ENCODE assay signal across 19 cellular contexts in the genomic region with DNA sequence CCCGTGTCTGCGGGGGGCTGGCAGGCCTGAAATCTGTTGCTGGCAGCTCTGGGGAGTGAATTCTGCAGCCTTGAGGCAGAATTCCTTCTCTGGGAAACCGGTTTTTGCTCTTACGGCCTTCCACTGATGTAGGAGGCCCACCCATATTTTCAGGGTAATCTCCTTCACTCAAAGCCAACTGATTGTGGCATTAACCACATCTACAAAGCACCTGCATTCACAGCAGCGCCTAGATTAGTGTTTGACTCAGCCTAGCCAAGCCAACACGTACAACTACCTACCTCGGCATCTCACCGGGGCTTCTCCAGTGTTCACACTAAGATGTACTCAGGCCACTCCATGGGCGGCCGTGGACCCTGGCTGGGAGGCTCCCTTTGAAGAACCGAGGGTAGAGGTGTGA. TPM values are rescaled to one million over a fixed set of nuclear protein-coding genes. Genes with fewer than 3 reads are reported as not detected.
DNase-seq lines count a peak whose midpoint lies in the region; ATAC-seq and TF ChIP-seq lines count a peak whose summit lies in the region.
"Had no signal": no experiment of that assay in that cellular context is flagged by ENCODE, and none has a peak within 500 bp of the region (broad histone marks: within the 10 kb centered on the region; RNA-seq: fewer than 3 reads in every experiment).

No MANE protein-coding gene starts in this region.

- H2AFZ ChIP-seq in DND-41 (ENCODE audit: low read depth, low read length): no peak overlapping the region
- H2AFZ ChIP-seq: GM23338 had no signal

- CTCF ChIA-PET in HEK293 (lab: Yijun Ruan, JAX): interaction anchor here (1.7 kb wide), 1 partner anchor 29 kb away, joined by 4 read pairs; no protein-coding TSS in a partner anchor

- POLR2A ChIA-PET in HEK293 (lab: Yijun Ruan, JAX): interaction anchor here (0.7 to 1.2 kb wide), 3 partner anchors 9 to 412 kb away, joined by 3 read pairs; no protein-coding TSS in a partner anchor

- peak overlapping the region; percentile 60 for H3K27ac Mint-ChIP-seq in T-helper 17 cell
- H3K27ac Mint-ChIP-seq: CD8-positive, alpha-beta memory T cell; GM23338 had no signal

- TF ChIP-seq EP300 in gastroesophageal sphincter (IDR thresholded peaks at IDR 0.05): no peak

- ATAC-seq in DND-41 (ENCODE audit: insufficient read depth, low read depth) (peak; percentile 53), T-helper 17 cell (no peak), HG03520 (IDR thresholded peaks at IDR 0.05; ENCODE audit: unreplicated experiment) (no peak), GM21528 (IDR thresholded peaks at IDR 0.05; ENCODE audit: low FRiP score, unreplicated experiment) (no peak), gastroesophageal sphincter (no peak)
- ATAC-seq: GM23338, HCT116 had no signal

- H3K4me3 Mint-ChIP-seq in T-helper 17 cell: no peak overlapping the region
- H3K4me3 Mint-ChIP-seq: CD4-positive, CD25-positive, alpha-beta regulatory T cell; CD8-positive, alpha-beta memory T cell; GM23338 had no signal

- no peak overlapping the region for H3K4me2 ChIP-seq in DND-41 (ENCODE audit: insufficient read depth, low read length)

- TF ChIP-seq CTCF in DND-41 (IDR thresholded peaks at IDR 0.05; ENCODE audit: borderline replicate concordance, extremely low read depth, low read length, poor library complexity, severe bottlenecking): no peak
- TF ChIP-seq CTCF in HEK293 (tag by site-specific recombination; IDR thresholded peaks at IDR 0.05): no peak
- no peak for TF ChIP-seq CTCF in gastroesophageal sphincter (IDR thresholded peaks at IDR 0.05)

- H3K4me3 ChIP-seq in DND-41 (ENCODE audit: low read depth in 1 of 2, low read length in 2 of 2): no peak overlapping the region
- H3K4me3 ChIP-seq in HEK293 (ENCODE audit: low read depth, low read length): no peak overlapping the region
- no peak overlapping the region for H3K4me3 ChIP-seq in gastroesophageal sphincter
- H3K4me3 ChIP-seq: GM23338 had no signal

- H3K4me1 ChIP-seq in DND-41 (ENCODE audit: insufficient read depth, low read length) (no peaks in the 10 kb centered on the region), HEK293 (ENCODE audit: control insufficient read depth, insufficient read depth, low read length) (no peaks in the 10 kb centered on the region), gastroesophageal sphincter (peaks cover 0 to 7% (median 0%) of the 10 kb centered on the region in 3 donors)
- H3K4me1 ChIP-seq: BE2C had no signal

- no peaks in the 10 kb centered on the region for H3K79me2 ChIP-seq in DND-41 (ENCODE audit: insufficient read depth, low read length)

- H3K9me3 ChIP-seq in DND-41 (ENCODE audit: insufficient read depth, low read length, severe bottlenecking) (no peaks in the 10 kb centered on the region), HEK293 (ENCODE audit: control insufficient read depth, insufficient read depth, low read depth, low read length) (no peaks in the 10 kb centered on the region), T-helper 17 cell (ENCODE audit: control insufficient read depth, low read length, poor library complexity, severe bottlenecking) (peaks cover 2% of the 10 kb centered on the region), gastroesophageal sphincter (no peaks in the 10 kb centered on the region)
- H3K9me3 ChIP-seq: BE2C had no signal

- H3K27ac ChIP-seq in DND-41 (ENCODE audit: low read length) (no peak overlapping the region), HEK293 (ENCODE audit: extremely low read depth, low read depth, low read length) (no peak overlapping the region), gastroesophageal sphincter (no peak overlapping the region)

- peaks cover 8% of the 10 kb centered on the region for H3K36me3 Mint-ChIP-seq in T-helper 17 cell (ENCODE audit: low read depth)

- 50% methylated on average over 3 of the region's 11 CpGs; no CpG with 5 or more reads in 1 of the 2 donors for WGBS in gastroesophageal sphincter (ENCODE audit: low coverage in 1 of 2), 2 donors

- H4K20me1 ChIP-seq in DND-41 (ENCODE audit: insufficient read depth, low read length): peaks cover 6% of the 10 kb centered on the region

- TF ChIP-seq POLR2A in gastroesophageal sphincter (IDR thresholded peaks at IDR 0.05): no peak

- no peaks in the 10 kb centered on the region for H3K27me3 ChIP-seq in DND-41 (ENCODE audit: insufficient read depth, low read length, poor library complexity)
- H3K27me3 ChIP-seq in gastroesophageal sphincter: peaks cover 23% of the 10 kb centered on the region
- H3K27me3 ChIP-seq: BE2C had no signal

- H3K36me3 ChIP-seq in DND-41 (ENCODE audit: insufficient read depth, low read length) (peaks cover 23% of the 10 kb centered on the region), HEK293 (ENCODE audit: control insufficient read depth in 2 of 2, insufficient read depth in 1 of 2, low read length in 2 of 2) (peaks cover 9 to 47% of the 10 kb centered on the region in 2 experiments; a peak in 2 of 3 replicates), gastroesophageal sphincter (peaks cover 0 to 51% of the 10 kb centered on the region in 2 donors)

- H3K9ac ChIP-seq in DND-41 (ENCODE audit: low read depth, low read length): no peak overlapping the region

- DNase-seq in DND-41: peak; percentile 24
- DNase-seq in T-helper 17 cell: no peak
- peak; percentile 62 for DNase-seq in posterior vena cava (ENCODE audit: low spot score)
- no peak for DNase-seq in stimulated activated CD4-positive, alpha-beta T cell treated with anti-CD3 and anti-CD28 coated beads, Interleukin-4, amount 100 ng/mL, for 1 hour
- DNase-seq: ACHN; C1 segment of cervical spinal cord; CD4-positive, CD25-positive, alpha-beta regulatory T cell; CD8-positive, alpha-beta memory T cell; COR-L47; GF-D8; Karpas-422 had no signal

- H3K27me3 Mint-ChIP-seq in T-helper 17 cell: no peaks in the 10 kb centered on the region
- H3K27me3 Mint-ChIP-seq: CD4-positive, CD25-positive, alpha-beta regulatory T cell had no signal

- intact Hi-C loops in posterior vena cava (cut with DNase I): no loop called here

- peaks cover 4% of the 10 kb centered on the region for H3K4me1 Mint-ChIP-seq in T-helper 17 cell
- H3K4me1 Mint-ChIP-seq: CD4-positive, CD25-positive, alpha-beta regulatory T cell had no signal

TF ChIP-seq in HEK293, 187 proteins besides CTCF, POLR2A, EP300 and RAD21:
- TF ChIP-seq ZNF10 (tag by site-specific recombination; IDR thresholded peaks at IDR 0.05) (peak; percentile 80; the same call in 1 of the 2 replicates), ZNF626 (tag by site-specific recombination; IDR thresholded peaks at IDR 0.05) (no peak), TCF7L2 (IDR thresholded peaks at IDR 0.05; ENCODE audit: borderline replicate concordance, low read depth, low read length) (no peak)
TF ChIP-seq in HEK293: peak in this region for 1.

RNA-seq across cellular contexts. Expression of a gene that starts 15.8 kb away (rescaled TPM):
- total RNA-seq in T-helper 17 cell: 10 to 100 TPM; 16.1 to 17.3 TPM
- total RNA-seq in posterior vena cava: 10 to 100 TPM; 13.7 to 15.7 TPM
- 10 to 100 TPM; 15.1 to 20.2 (median 17.7) TPM for total RNA-seq in gastroesophageal sphincter

RNA-seq across cellular contexts. Expression of a gene that starts 22.2 kb away (rescaled TPM):
- total RNA-seq in T-helper 17 cell (not detected), posterior vena cava (not detected), gastroesophageal sphincter (under 1 TPM in 2 of 4 donors, not detected in 2; 0.27 to 0.47 TPM)
- total RNA-seq: CD4-positive, CD25-positive, alpha-beta regulatory T cell; CD8-positive, alpha-beta memory T cell; Daoy; GM23338 had no signal

RNA-seq across cellular contexts. Expression of a gene that starts 38.5 kb away (rescaled TPM):
- total RNA-seq in T-helper 17 cell (10 to 100 TPM; 18.8 to 30.3 TPM), posterior vena cava (1 to 10 TPM in 1 of 2 donors, under 1 TPM in 1; 0.42 to 1.4 TPM), gastroesophageal sphincter (1 to 10 TPM in 1 of 4 donors, under 1 TPM in 3; 0.31 to 3.0 (median 0.38) TPM)
- total RNA-seq: GM23338 had no signal

Comparison
In these comparisons a context has a peak if more than half of its experiments do, and no peak if none do; other contexts are left out.
1. DNase-seq: peak in DND-41 (single experiment) and posterior vena cava (single experiment); none in T-helper 17 cell (0 of 3) and stimulated activated CD4-positive, alpha-beta T cell treated with anti-CD3 and anti-CD28 coated beads, Interleukin-4, amount 100 ng/mL, for 1 hour (single experiment).
2. RNA of a gene that starts 38.5 kb away (total RNA-seq): 18.8 to 30.3 TPM in T-helper 17 cell; 0.42 to 1.4 TPM in posterior vena cava and 0.31 to 3.0 TPM in gastroesophageal sphincter; every median in the first group is over 4 times any median in the second.